In the genomic region with DNA sequence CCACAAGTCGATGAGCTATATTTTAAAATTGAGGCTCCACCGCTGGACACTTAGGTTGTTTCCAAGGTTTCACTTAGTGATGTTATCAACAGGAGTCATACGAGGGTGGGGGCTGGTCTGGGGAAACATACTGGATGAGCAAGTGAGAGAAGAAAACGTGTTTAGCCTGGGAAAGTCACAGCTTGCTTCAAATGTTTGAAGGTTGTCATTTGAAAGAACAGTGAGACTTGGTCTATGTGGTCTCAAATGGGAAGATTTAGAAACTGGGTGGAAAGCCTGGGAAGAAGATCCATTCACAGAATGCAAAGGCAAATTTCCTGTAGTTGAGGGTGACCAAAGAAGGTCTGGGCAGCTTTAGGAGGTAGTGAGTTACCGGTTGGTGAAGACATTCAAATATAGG, we compare ENCODE assay signal across 1 cellular context.
A peak's percentile ranks its signal among the peaks of the same experiment; 100 is the strongest.
TF ChIP-seq lines count a peak whose summit lies in the region.

No MANE protein-coding gene starts in this region.

TF ChIP-seq in K562, 482 proteins besides CTCF, POLR2A, EP300 and RAD21 (continued from another document and continues in another):
- no peak for TF ChIP-seq HBP1 (CRISPR knock-in tag; IDR thresholded peaks at IDR 0.05)
- no peak for TF ChIP-seq ZC3H8 (IDR thresholded peaks at IDR 0.05)
- no peak for TF ChIP-seq MYNN (IDR thresholded peaks at IDR 0.05)
- no peak for TF ChIP-seq MYNN (CRISPR knock-in tag; IDR thresholded peaks at IDR 0.05)
- TF ChIP-seq DEAF1 (CRISPR knock-in tag; IDR thresholded peaks at IDR 0.05), result no peak
- TF ChIP-seq TSC22D4 (tag; IDR thresholded peaks at IDR 0.05), result no peak
- no peak for TF ChIP-seq ZKSCAN3 (CRISPR knock-in tag; IDR thresholded peaks at IDR 0.05)
- no peak for TF ChIP-seq GTF2F1 (IDR thresholded peaks at IDR 0.05; ENCODE audit: low read depth, low read length)
- no peak for TF ChIP-seq NFATC3 (IDR thresholded peaks at IDR 0.05)
- 0 out of 2 replicates have a peak, but pooled peaks have one; percentile 23 for TF ChIP-seq HDGF (IDR thresholded peaks at IDR 0.05)
- TF ChIP-seq COPS2 (conservative IDR thresholded peaks at IDR 0.05), result no peak
- no peak for TF ChIP-seq STAG1 (CRISPR knock-in tag; IDR thresholded peaks at IDR 0.05; ENCODE audit: borderline replicate concordance)
- TF ChIP-seq PBX2 (CRISPR knock-in tag; IDR thresholded peaks at IDR 0.05; ENCODE audit: low read depth), result no peak
- no peak for TF ChIP-seq PBX2 (tag; conservative IDR thresholded peaks at IDR 0.05; ENCODE audit: low read depth)
- TF ChIP-seq SMAD3 (CRISPR knock-in tag; conservative IDR thresholded peaks at IDR 0.05), result no peak
- no peak for TF ChIP-seq BACH1 (tag; IDR thresholded peaks at IDR 0.05)
- TF ChIP-seq HOMEZ (CRISPR knock-in tag; IDR thresholded peaks at IDR 0.05), result no peak
- TF ChIP-seq STAT5B (CRISPR knock-in tag; IDR thresholded peaks at IDR 0.05), result no peak
- 0 out of 2 replicates have a peak, but pooled peaks have one; percentile 21 for TF ChIP-seq CTBP1 (IDR thresholded peaks at IDR 0.05; ENCODE audit: borderline replicate concordance)
- TF ChIP-seq ERF (CRISPR knock-in tag; IDR thresholded peaks at IDR 0.05), result no peak
- TF ChIP-seq CBX3 (IDR thresholded peaks at IDR 0.05; ENCODE audit: borderline replicate concordance in 1 of 2, low read length in 2 of 2), result peak in 1 of 2 experiments; percentile 87; a peak in 1 of 3 replicates
- TF ChIP-seq GTF2E2 (tag; IDR thresholded peaks at IDR 0.05), result no peak
- no peak for TF ChIP-seq JUNB (CRISPR knock-in tag; conservative IDR thresholded peaks at IDR 0.05)
- no peak for TF ChIP-seq POU5F1 (IDR thresholded peaks at IDR 0.05; ENCODE audit: borderline replicate concordance, low read depth, low read length, partially characterized antibody)
- peak; percentile 40; the same call in 1 of the 2 replicates for TF ChIP-seq EP400 (IDR thresholded peaks at IDR 0.05)
- no peak for TF ChIP-seq NCOA4 (IDR thresholded peaks at IDR 0.05; ENCODE audit: partially characterized antibody)
- no peak for TF ChIP-seq SRSF3 (IDR thresholded peaks at IDR 0.05; ENCODE audit: insufficient read depth, low read length)
- no peak for TF ChIP-seq HNRNPH1 (optimal IDR thresholded peaks at IDR 0.05; ENCODE audit: low read depth, low read length)
- no peak for TF ChIP-seq TAF15 (IDR thresholded peaks at IDR 0.05; ENCODE audit: low read depth, low read length)
- no peak; a peak in 1 of 4 replicates for TF ChIP-seq NRF1 (conservative IDR thresholded peaks at IDR 0.05 in 1 of 2, IDR thresholded peaks at IDR 0.05 in 1 of 2)
- TF ChIP-seq TAF9B (IDR thresholded peaks at IDR 0.05; ENCODE audit: partially characterized antibody), result no peak
- no peak for TF ChIP-seq MCM3 (IDR thresholded peaks at IDR 0.05)
- TF ChIP-seq CHCHD3 (CRISPR knock-in tag; IDR thresholded peaks at IDR 0.05), result no peak
- TF ChIP-seq ZBTB17 (CRISPR knock-in tag; IDR thresholded peaks at IDR 0.05), result no peak
- no peak for TF ChIP-seq ZNF133 (CRISPR knock-in tag; IDR thresholded peaks at IDR 0.05)
- TF ChIP-seq PHF21A (IDR thresholded peaks at IDR 0.05; ENCODE audit: borderline replicate concordance, low read depth), result no peak
- TF ChIP-seq, protein P1, sequence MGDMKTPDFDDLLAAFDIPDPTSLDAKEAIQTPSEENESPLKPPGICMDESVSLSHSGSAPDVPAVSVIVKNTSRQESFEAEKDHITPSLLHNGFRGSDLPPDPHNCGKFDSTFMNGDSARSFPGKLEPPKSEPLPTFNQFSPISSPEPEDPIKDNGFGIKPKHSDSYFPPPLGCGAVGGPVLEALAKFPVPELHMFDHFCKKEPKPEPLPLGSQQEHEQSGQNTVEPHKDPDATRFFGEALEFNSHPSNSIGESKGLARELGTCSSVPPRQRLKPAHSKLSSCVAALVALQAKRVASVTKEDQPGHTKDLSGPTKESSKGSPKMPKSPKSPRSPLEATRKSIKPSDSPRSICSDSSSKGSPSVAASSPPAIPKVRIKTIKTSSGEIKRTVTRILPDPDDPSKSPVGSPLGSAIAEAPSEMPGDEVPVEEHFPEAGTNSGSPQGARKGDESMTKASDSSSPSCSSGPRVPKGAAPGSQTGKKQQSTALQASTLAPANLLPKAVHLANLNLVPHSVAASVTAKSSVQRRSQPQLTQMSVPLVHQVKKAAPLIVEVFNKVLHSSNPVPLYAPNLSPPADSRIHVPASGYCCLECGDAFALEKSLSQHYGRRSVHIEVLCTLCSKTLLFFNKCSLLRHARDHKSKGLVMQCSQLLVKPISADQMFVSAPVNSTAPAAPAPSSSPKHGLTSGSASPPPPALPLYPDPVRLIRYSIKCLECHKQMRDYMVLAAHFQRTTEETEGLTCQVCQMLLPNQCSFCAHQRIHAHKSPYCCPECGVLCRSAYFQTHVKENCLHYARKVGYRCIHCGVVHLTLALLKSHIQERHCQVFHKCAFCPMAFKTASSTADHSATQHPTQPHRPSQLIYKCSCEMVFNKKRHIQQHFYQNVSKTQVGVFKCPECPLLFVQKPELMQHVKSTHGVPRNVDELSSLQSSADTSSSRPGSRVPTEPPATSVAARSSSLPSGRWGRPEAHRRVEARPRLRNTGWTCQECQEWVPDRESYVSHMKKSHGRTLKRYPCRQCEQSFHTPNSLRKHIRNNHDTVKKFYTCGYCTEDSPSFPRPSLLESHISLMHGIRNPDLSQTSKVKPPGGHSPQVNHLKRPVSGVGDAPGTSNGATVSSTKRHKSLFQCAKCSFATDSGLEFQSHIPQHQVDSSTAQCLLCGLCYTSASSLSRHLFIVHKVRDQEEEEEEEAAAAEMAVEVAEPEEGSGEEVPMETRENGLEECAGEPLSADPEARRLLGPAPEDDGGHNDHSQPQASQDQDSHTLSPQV (IDR thresholded peaks at IDR 0.05), result peak; percentile 95
- TF ChIP-seq RCOR1 (IDR thresholded peaks at IDR 0.05; ENCODE audit: borderline replicate concordance in 1 of 2, low read depth in 2 of 2, low read length in 2 of 2), result peak in 1 of 2 experiments; percentile 55; a peak in 1 of 4 replicates
- TF ChIP-seq, protein P2, sequence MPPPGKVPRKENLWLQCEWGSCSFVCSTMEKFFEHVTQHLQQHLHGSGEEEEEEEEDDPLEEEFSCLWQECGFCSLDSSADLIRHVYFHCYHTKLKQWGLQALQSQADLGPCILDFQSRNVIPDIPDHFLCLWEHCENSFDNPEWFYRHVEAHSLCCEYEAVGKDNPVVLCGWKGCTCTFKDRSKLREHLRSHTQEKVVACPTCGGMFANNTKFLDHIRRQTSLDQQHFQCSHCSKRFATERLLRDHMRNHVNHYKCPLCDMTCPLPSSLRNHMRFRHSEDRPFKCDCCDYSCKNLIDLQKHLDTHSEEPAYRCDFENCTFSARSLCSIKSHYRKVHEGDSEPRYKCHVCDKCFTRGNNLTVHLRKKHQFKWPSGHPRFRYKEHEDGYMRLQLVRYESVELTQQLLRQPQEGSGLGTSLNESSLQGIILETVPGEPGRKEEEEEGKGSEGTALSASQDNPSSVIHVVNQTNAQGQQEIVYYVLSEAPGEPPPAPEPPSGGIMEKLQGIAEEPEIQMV (tag; conservative IDR thresholded peaks at IDR 0.05; ENCODE audit: low read depth), result peak; percentile 64; the same call in 1 of the 2 replicates
- no peak for TF ChIP-seq ZKSCAN8 (CRISPR knock-in tag; IDR thresholded peaks at IDR 0.05)
- TF ChIP-seq JUND (IDR thresholded peaks at IDR 0.05; ENCODE audit: borderline replicate concordance, low read depth, low read length), result peak; percentile 53; the same call in 1 of the 2 replicates
- peak; percentile 24; the same call in 1 of the 3 replicates for TF ChIP-seq JUND (tag; IDR thresholded peaks at IDR 0.05; ENCODE audit: borderline replicate concordance, low read depth, low read length)
- peak; percentile 67 for TF ChIP-seq ASH1L (IDR thresholded peaks at IDR 0.05; ENCODE audit: borderline replicate concordance, low read depth, partially characterized antibody)
- TF ChIP-seq, protein P3, sequence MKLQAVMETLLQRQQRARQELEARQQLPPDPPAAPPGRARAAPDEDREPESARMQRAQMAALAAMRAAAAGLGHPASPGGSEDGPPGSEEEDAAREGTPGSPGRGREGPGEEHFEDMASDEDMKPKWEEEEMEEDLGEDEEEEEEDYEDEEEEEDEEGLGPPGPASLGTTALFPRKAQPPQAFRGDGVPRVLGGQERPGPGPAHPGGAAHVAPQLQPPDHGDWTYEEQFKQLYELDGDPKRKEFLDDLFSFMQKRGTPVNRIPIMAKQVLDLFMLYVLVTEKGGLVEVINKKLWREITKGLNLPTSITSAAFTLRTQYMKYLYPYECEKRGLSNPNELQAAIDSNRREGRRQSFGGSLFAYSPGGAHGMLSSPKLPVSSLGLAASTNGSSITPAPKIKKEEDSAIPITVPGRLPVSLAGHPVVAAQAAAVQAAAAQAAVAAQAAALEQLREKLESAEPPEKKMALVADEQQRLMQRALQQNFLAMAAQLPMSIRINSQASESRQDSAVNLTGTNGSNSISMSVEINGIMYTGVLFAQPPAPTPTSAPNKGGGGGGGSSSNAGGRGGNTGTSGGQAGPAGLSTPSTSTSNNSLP (IDR thresholded peaks at IDR 0.05; ENCODE audit: borderline replicate concordance, low read depth, low read length), result no peak
- TF ChIP-seq XRCC3 (IDR thresholded peaks at IDR 0.05), result no peak
- TF ChIP-seq THAP7 (CRISPR knock-in tag; IDR thresholded peaks at IDR 0.05), result no peak
- no peak; the same call in 1 of the 2 replicates for TF ChIP-seq ARID1B (IDR thresholded peaks at IDR 0.05)
- no peak for TF ChIP-seq TARDBP (IDR thresholded peaks at IDR 0.05)
- peak; percentile 17 for TF ChIP-seq MEIS2 (IDR thresholded peaks at IDR 0.05; ENCODE audit: partially characterized antibody)
- no peak for TF ChIP-seq SIN3B (IDR thresholded peaks at IDR 0.05; ENCODE audit: low read depth)
- no peak for TF ChIP-seq ZNF263 (CRISPR knock-in tag; IDR thresholded peaks at IDR 0.05; ENCODE audit: borderline replicate concordance)
- TF ChIP-seq RBM15 (IDR thresholded peaks at IDR 0.05; ENCODE audit: insufficient read depth, low read length), result no peak
- no peak for TF ChIP-seq IRF2 (CRISPR knock-in tag; IDR thresholded peaks at IDR 0.05)
